Comparison of ENCODE assay signal across 16 cellular contexts in genomic region chr4:100361336-100361735, GRCh38.
DNase-seq lines count a peak whose midpoint lies in the region; ATAC-seq and TF ChIP-seq lines count a peak whose summit lies in the region.
"Had no signal": no experiment of that assay in that cellular context is flagged by ENCODE, and none has a peak within 500 bp of the region (broad histone marks: within the 10 kb centered on the region; RNA-seq: fewer than 3 reads in every experiment).

No MANE protein-coding gene starts in this region.

- 0 out of 2 replicates have a peak overlapping the region, but pooled peaks have one; percentile 39 for H2AFZ ChIP-seq in Loucy (ENCODE audit: low read length)

- no peaks in the 10 kb centered on the region for H4K20me1 ChIP-seq in Loucy (ENCODE audit: insufficient read depth, low read length, poor library complexity, severe bottlenecking)
- H4K20me1 ChIP-seq: BLaER1 treated with 17β-estradiol and CSF1 and Interleukin-3, amounts not matched to agents 10 nM and 100 nM had no signal

- DNase-seq in head of caudate nucleus (peak in 25 of 42 donors; percentile 11 to 64 (median 33)), endodermal cell (no peak)
- DNase-seq: 8988T; ACHN; Caco-2; Calu3; CD4-positive, alpha-beta T cell; CD8-positive, alpha-beta T cell; DMS79 treated with DMSO at 0.1 percent for 48 hours; GF-D8 had no signal

- H3K9ac ChIP-seq in Loucy (ENCODE audit: low read depth, low read length, poor library complexity, severe bottlenecking) (no peak overlapping the region), endodermal cell (ENCODE audit: extremely low read depth, low read length, poor library complexity, severe bottlenecking) (no peak overlapping the region)
- H3K9ac ChIP-seq: BLaER1 treated with 17β-estradiol and CSF1 and Interleukin-3, amounts not matched to agents 10 nM and 100 nM had no signal

- H3K4me3 ChIP-seq in Loucy (ENCODE audit: low read length, poor library complexity, severe bottlenecking) (no peak overlapping the region), endodermal cell (ENCODE audit: low read length) (no peak overlapping the region)
- H3K4me3 ChIP-seq: BLaER1 treated with 17β-estradiol and CSF1 and Interleukin-3, amounts not matched to agents 10 nM and 100 nM had no signal

- no peaks in the 10 kb centered on the region for H3K79me2 ChIP-seq in Loucy (ENCODE audit: insufficient read depth, low read length)

- H3K9me3 ChIP-seq in Loucy (ENCODE audit: insufficient read depth, low read depth, low read length) (peaks cover 10% of the 10 kb centered on the region), endodermal cell (ENCODE audit: control insufficient read depth, low read length) (peaks cover 31% of the 10 kb centered on the region)

- H3K4me3 Mint-ChIP-seq in endodermal cell: no peak overlapping the region
- H3K4me3 Mint-ChIP-seq: B cell; CD4-positive, alpha-beta T cell; CD8-positive, alpha-beta T cell had no signal

- peaks cover 10% of the 10 kb centered on the region for H3K4me1 ChIP-seq in Loucy (ENCODE audit: insufficient read depth, low read length, poor library complexity, severe bottlenecking)
- no peaks in the 10 kb centered on the region for H3K4me1 ChIP-seq in endodermal cell (ENCODE audit: control insufficient read depth, insufficient read depth, low read length)
- H3K4me1 ChIP-seq: Caco-2 had no signal

- H3K27me3 Mint-ChIP-seq in endodermal cell (ENCODE audit: insufficient read depth): no peaks in the 10 kb centered on the region

- no peaks in the 10 kb centered on the region for H3K36me3 Mint-ChIP-seq in endodermal cell (ENCODE audit: low read depth)
- H3K36me3 Mint-ChIP-seq: CD8-positive, alpha-beta T cell had no signal

- no peak overlapping the region for H3K4me2 ChIP-seq in Loucy (ENCODE audit: low read depth, low read length, poor library complexity, severe bottlenecking)

- no peaks in the 10 kb centered on the region for H3K36me3 ChIP-seq in Loucy (ENCODE audit: insufficient read depth, low read length)
- no peaks in the 10 kb centered on the region for H3K36me3 ChIP-seq in endodermal cell (ENCODE audit: control insufficient read depth, insufficient read depth, low read length)
- H3K36me3 ChIP-seq: BLaER1 treated with 17β-estradiol and CSF1 and Interleukin-3, amounts not matched to agents 10 nM and 100 nM had no signal

- H3K27me3 ChIP-seq in Loucy (ENCODE audit: insufficient read depth, low read length, poor library complexity, severe bottlenecking): no peaks in the 10 kb centered on the region
- no peaks in the 10 kb centered on the region for H3K27me3 ChIP-seq in endodermal cell (ENCODE audit: control insufficient read depth, insufficient read depth, low read length, poor library complexity, severe bottlenecking)
- H3K27me3 ChIP-seq: BLaER1 treated with 17β-estradiol and CSF1 and Interleukin-3, amounts not matched to agents 10 nM and 100 nM had no signal

- WGBS in endodermal cell (ENCODE audit: insufficient coverage in 1 of 2, insufficient read length in 1 of 2), 2 experiments: 82% methylated on average over 1 of the region's 1 CpG; no CpG with 5 or more reads in 1 of the 2 experiments

- no peaks in the 10 kb centered on the region for H3K9me2 ChIP-seq in Loucy (replicated peaks; ENCODE audit: low read depth, low read length)

- H3K27ac ChIP-seq in endodermal cell (ENCODE audit: low read depth, low read length): no peak overlapping the region
- H3K27ac ChIP-seq: BLaER1 treated with 17β-estradiol and CSF1 and Interleukin-3, amounts not matched to agents 10 nM and 100 nM; C4-2B had no signal

- no peak for ATAC-seq in GM19035 (IDR thresholded peaks at IDR 0.05; ENCODE audit: unreplicated experiment)
- no peak for ATAC-seq in HG02642 (IDR thresholded peaks at IDR 0.05; ENCODE audit: poor library complexity, unreplicated experiment)
- ATAC-seq: CD8-positive, alpha-beta T cell had no signal

- peaks cover 4% of the 10 kb centered on the region for H3K4me1 Mint-ChIP-seq in endodermal cell
- H3K4me1 Mint-ChIP-seq: B cell had no signal

- TF ChIP-seq CTCF in Loucy (conservative IDR thresholded peaks at IDR 0.05; ENCODE audit: low read length) (no peak), endodermal cell (conservative IDR thresholded peaks at IDR 0.05) (no peak)

- H3K9me3 Mint-ChIP-seq in endodermal cell: peaks cover 24% of the 10 kb centered on the region

- H3F3A ChIP-seq in Loucy (ENCODE audit: low read depth): no peaks in the 10 kb centered on the region

- intact Hi-C loops in head of caudate nucleus (cut with DNase I): no loop called here

- H3K27ac Mint-ChIP-seq in endodermal cell: no peak overlapping the region
- H3K27ac Mint-ChIP-seq: B cell; CD4-positive, alpha-beta T cell; CD8-positive, alpha-beta T cell had no signal
